In the genomic region with DNA sequence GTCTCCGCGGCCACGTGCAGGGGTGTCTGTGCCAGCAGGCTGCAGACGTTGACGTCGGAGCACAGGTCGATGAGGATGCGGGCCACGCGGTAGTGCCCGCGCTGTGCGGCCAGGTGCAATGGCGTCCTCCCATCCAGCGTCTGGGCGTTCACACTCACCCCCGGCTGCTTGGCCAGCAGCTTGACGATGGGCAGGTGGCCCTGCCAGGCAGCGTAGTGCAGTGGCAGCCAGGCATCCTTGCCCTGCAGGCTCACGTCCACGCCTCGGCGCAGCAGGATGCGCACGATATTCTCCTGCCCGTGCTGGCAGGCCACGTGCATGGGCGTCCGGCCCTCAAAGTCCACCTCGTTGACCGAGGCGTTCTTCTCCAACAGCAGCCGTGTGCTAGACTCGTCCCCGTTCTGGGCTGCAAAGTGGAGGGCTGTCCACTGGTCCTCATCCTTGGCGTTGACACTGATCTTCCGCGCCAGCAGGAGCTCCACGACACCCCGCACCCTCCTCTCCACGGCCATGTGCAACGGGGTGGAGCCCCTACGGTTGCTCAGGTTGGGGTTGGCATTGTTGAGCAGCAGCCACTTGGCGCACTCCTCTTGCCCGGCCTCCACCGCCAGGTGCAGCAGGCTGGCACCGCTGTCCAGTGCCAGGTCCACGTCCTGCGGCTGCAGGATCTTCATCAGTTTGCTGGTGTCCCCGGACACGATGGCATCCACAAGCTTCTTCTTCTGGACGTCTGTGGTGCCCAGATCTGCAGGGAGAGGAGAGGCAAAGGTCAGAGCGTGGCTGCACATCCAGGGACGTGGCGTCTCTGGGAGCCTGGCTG, we compare ENCODE assay signal across 23 cellular contexts. TPM values are rescaled to one million over a fixed set of nuclear protein-coding genes. Genes with fewer than 3 reads are reported as not detected.
"Had no signal": no experiment of that assay in that cellular context is flagged by ENCODE, and none has a peak within 500 bp of the region (broad histone marks: within the 10 kb centered on the region; RNA-seq: fewer than 3 reads in every experiment).

No MANE protein-coding gene starts in this region.

- H3K27me3 ChIP-seq: suprapubic skin, transverse colon, upper lobe of right lung, uterus had no signal

- H3K36me3 ChIP-seq: gastrocnemius medialis, left ventricle myocardium inferior, spleen, transverse colon, uterus had no signal

- H3K79me2 ChIP-seq: parathyroid adenoma had no signal

- H3K4me1 ChIP-seq: gastrocnemius medialis, left ventricle myocardium inferior, lower lobe of right lung, parathyroid adenoma, psoas muscle, spleen, suprapubic skin, transverse colon, upper lobe of right lung, uterus had no signal

- H2AFZ ChIP-seq: parathyroid adenoma had no signal

- DNase-seq: cerebellar nuclear complex; cortex of kidney; effector CD4-positive, alpha-beta T cell; foreskin fibroblast; gastrocnemius medialis; head of caudate nucleus; left cardiac atrium; left ventricle myocardium inferior; lower lobe of right lung; natural killer cell; right cardiac atrium; spleen; stimulated activated CD4-positive, alpha-beta T cell treated with anti-CD3 and anti-CD28 coated beads, Interleukin-4, amount 100 ng/mL, for 4 hours; transverse colon; upper lobe of right lung; uterus had no signal

- H3K27ac ChIP-seq: gastrocnemius medialis, left ventricle myocardium inferior, lower lobe of right lung, neutrophil, parathyroid adenoma, psoas muscle, skin epidermis, spleen, suprapubic skin, transverse colon, upper lobe of right lung, uterus had no signal

- H3K9ac ChIP-seq: parathyroid adenoma had no signal

- H3K4me3 ChIP-seq: gastrocnemius medialis, left ventricle myocardium inferior, lower lobe of right lung, psoas muscle, skin epidermis, spleen, suprapubic skin, transverse colon, upper lobe of right lung, uterus had no signal

- H3K9me3 ChIP-seq: neutrophil, psoas muscle, uterus had no signal

- ATAC-seq: gastrocnemius medialis, left cardiac atrium, natural killer cell, psoas muscle, upper lobe of right lung had no signal

RNA-seq across cellular contexts. Expression of gene RIPK4, which starts 25.4 kb away (rescaled TPM):
- total RNA-seq: mesenteric fat pad, psoas muscle, spleen had no signal
- polyA plus RNA-seq: neural cell had no signal
